ENCODE assay signal across 9 cellular contexts in the genomic region with DNA sequence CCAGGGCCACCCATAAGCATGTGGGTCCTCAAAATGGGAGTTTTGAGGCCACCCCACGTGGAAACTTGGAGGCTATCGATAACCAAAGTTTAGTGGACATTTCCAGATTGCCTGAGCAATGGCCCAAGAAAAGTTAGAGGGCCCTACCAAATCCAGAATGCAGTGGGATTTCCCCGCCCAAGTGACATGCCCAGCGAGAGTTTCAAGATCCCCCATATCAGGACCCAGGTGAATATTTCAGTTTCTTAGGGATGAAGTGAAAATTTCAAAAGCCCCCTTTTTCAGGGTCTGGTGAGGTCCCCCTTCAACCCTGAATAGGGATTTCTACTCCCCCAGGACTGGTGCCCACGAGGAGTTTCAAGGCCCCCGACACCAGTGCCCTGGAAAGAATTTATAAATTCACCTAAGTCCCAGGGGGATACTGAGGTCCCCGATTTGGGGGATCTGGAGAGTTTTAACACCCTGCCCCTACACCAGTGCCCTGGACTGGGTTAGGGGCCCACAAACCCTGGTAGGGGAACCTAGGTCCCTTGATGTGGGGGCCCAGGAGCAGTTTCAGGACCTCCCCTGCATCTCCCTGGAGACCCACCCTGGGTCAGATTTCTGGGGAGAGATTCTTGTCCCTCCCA. TPM values are rescaled to one million over a fixed set of nuclear protein-coding genes. Genes with fewer than 3 reads are reported as not detected.
DNase-seq lines count a peak whose midpoint lies in the region; ATAC-seq and TF ChIP-seq lines count a peak whose summit lies in the region.
"Had no signal": no experiment of that assay in that cellular context is flagged by ENCODE, and none has a peak within 500 bp of the region (broad histone marks: within the 10 kb centered on the region; RNA-seq: fewer than 3 reads in every experiment).

No MANE protein-coding gene starts in this region.

- no peak for TF ChIP-seq CTCF in dorsolateral prefrontal cortex (IDR thresholded peaks at IDR 0.05 in 54 of 56, conservative IDR thresholded peaks at IDR 0.05 in 2 of 56; ENCODE audit: low read depth in 1 of 56, partially characterized antibody in 56 of 56)

- H3K27me3 ChIP-seq in HUES6 (ENCODE audit: control insufficient read depth, insufficient read depth, low read length) (no peaks in the 10 kb centered on the region), dorsolateral prefrontal cortex (peaks cover 0 to 5% (median 0%) of the 10 kb centered on the region in 45 donors), rectal smooth muscle tissue (ENCODE audit: control insufficient read depth, insufficient read depth, low read length) (no peaks in the 10 kb centered on the region)

- H3K36me3 ChIP-seq in HUES6 (ENCODE audit: control insufficient read depth, insufficient read depth, low read length) (peaks cover 21% of the 10 kb centered on the region), rectal smooth muscle tissue (ENCODE audit: control insufficient read depth, insufficient read depth, low read length) (no peaks in the 10 kb centered on the region)

- no peaks in the 10 kb centered on the region for H3K9me3 ChIP-seq in HUES6 (ENCODE audit: control insufficient read depth, insufficient read depth, low read depth, low read length)

- H3K4me3 ChIP-seq in HUES6 (ENCODE audit: low read depth, low read length) (peak overlapping the region; percentile 63), dorsolateral prefrontal cortex (peak overlapping the region in 58 of 59 donors; percentile 20 to 66 (median 46)), rectal smooth muscle tissue (ENCODE audit: low read length) (peak overlapping the region; percentile 69)

- DNase-seq in dorsolateral prefrontal cortex, result no peak
- DNase-seq in stimulated activated CD4-positive, alpha-beta T cell treated with anti-CD3 and anti-CD28 coated beads, Interleukin-2, amount 100 ng/mL, for 24 hours, result no peak
- no peak for DNase-seq in GOT3 (lab: John Stamatoyannopoulos, UW)
- DNase-seq in AG08395 (ENCODE audit: low spot score), result no peak
- no peak for DNase-seq in activated gamma-delta T cell (lab: John Stamatoyannopoulos, UW)

- ATAC-seq in GM18868 (IDR thresholded peaks at IDR 0.05; ENCODE audit: unreplicated experiment), result peak; percentile 20

- H3K27ac ChIP-seq in HUES6 (ENCODE audit: low read depth, low read length), result peak overlapping the region; percentile 75; the same call in 1 of the 2 replicates
- peak overlapping the region in 55 of 59 donors; percentile 15 to 90 (median 77) for H3K27ac ChIP-seq in dorsolateral prefrontal cortex
- peak overlapping the region; percentile 70 for H3K27ac ChIP-seq in rectal smooth muscle tissue (ENCODE audit: low read depth, low read length)

- H3K4me1 ChIP-seq in HUES6 (ENCODE audit: control insufficient read depth, insufficient read depth, low read length) (peaks cover 33% of the 10 kb centered on the region), rectal smooth muscle tissue (ENCODE audit: control insufficient read depth, insufficient read depth, low read length) (peaks cover 2% of the 10 kb centered on the region)

- peak overlapping the region; percentile 63 for H3K9ac ChIP-seq in HUES6 (ENCODE audit: low read length)
- peak overlapping the region; percentile 34 for H3K9ac ChIP-seq in rectal smooth muscle tissue (ENCODE audit: low read length)

- intact Hi-C loops in dorsolateral prefrontal cortex (cut with DNase I), result no loop called here

RNA-seq across cellular contexts. Expression of a gene that starts 0.7 kb away (rescaled TPM):
- 100 to 1,000 TPM in 2 of 120 experiments, 10 to 100 TPM in 118; 13.1 to 146 (median 26.7) TPM for total RNA-seq in dorsolateral prefrontal cortex

RNA-seq across cellular contexts. Expression of a gene that starts 10.7 kb away (rescaled TPM):
- total RNA-seq in dorsolateral prefrontal cortex, result 1 to 10 TPM in 29 of 120 experiments, under 1 TPM in 25, not detected in 66; 0.43 to 6.0 (median 1.0) TPM

RNA-seq across cellular contexts. Expression of a gene that starts 15.1 kb away (rescaled TPM):
- 10 to 100 TPM; 11.0 to 32.6 (median 19.8) TPM for total RNA-seq in dorsolateral prefrontal cortex

RNA-seq across cellular contexts. Expression of a gene that starts 27.6 kb away (rescaled TPM):
- total RNA-seq in dorsolateral prefrontal cortex, result 1 to 10 TPM in 96 of 120 experiments, under 1 TPM in 23, not detected in 1; 0.21 to 6.9 (median 1.7) TPM
- total RNA-seq: activated CD8-positive, alpha-beta memory T cell treated with anti-CD3 and anti-CD28 coated beads for 36 hours had no signal

RNA-seq across cellular contexts. Expression of a gene that starts 43.7 kb away (rescaled TPM):
- total RNA-seq in dorsolateral prefrontal cortex, result 1 to 10 TPM; 1.2 to 7.2 (median 4.1) TPM
- total RNA-seq: activated CD8-positive, alpha-beta memory T cell treated with anti-CD3 and anti-CD28 coated beads for 36 hours had no signal
